12 cellular contexts compared by ENCODE assay signal in genomic region chr1:192489046-192489445, GRCh38.
DNase-seq lines count a peak whose midpoint lies in the region; ATAC-seq and TF ChIP-seq lines count a peak whose summit lies in the region.
"Had no signal": no experiment of that assay in that cellular context is flagged by ENCODE, and none has a peak within 500 bp of the region (broad histone marks: within the 10 kb centered on the region; RNA-seq: fewer than 3 reads in every experiment).

No MANE protein-coding gene starts in this region.

- H3K4me1 ChIP-seq in muscle layer of duodenum (ENCODE audit: control insufficient read depth in 1 of 2, insufficient read depth in 2 of 2, low read length in 2 of 2), result peaks cover 0 to 13% of the 10 kb centered on the region in 2 donors
- H3K4me1 ChIP-seq: spleen had no signal

- H3K4me3 ChIP-seq in HFF-Myc (replicated peaks; ENCODE audit: low read depth, low read length) (no peak overlapping the region), brain microvascular endothelial cell (ENCODE audit: low read depth, low read length) (no peak overlapping the region), muscle layer of duodenum (ENCODE audit: low read depth in 1 of 2, low read length in 2 of 2) (peak overlapping the region in 1 of 2 donors; percentile 11)
- H3K4me3 ChIP-seq: spleen had no signal

- H3K4me3 Mint-ChIP-seq in stimulated activated naive CD8-positive, alpha-beta T cell treated with anti-CD3 and anti-CD28 coated beads, Interleukin-15, amount 100 ng/mL, for 72 hours, result no peak overlapping the region
- H3K4me3 Mint-ChIP-seq: activated naive CD4-positive, alpha-beta T cell treated with anti-CD3 and anti-CD28 coated beads, Interleukin-2, amount 50 U/mL, for 24 hours had no signal

- H3K27ac ChIP-seq in 22Rv1 (peak overlapping the region; percentile 65), brain microvascular endothelial cell (peak overlapping the region; percentile 45), muscle layer of duodenum (ENCODE audit: low read length) (peak overlapping the region; percentile 86)
- H3K27ac ChIP-seq: spleen had no signal

- no peaks in the 10 kb centered on the region for H3K9me3 Mint-ChIP-seq in stimulated activated naive CD8-positive, alpha-beta T cell treated with anti-CD3 and anti-CD28 coated beads, Interleukin-15, amount 100 ng/mL, for 72 hours
- H3K9me3 Mint-ChIP-seq: activated naive CD4-positive, alpha-beta T cell treated with anti-CD3 and anti-CD28 coated beads, Interleukin-2, amount 50 U/mL, for 24 hours had no signal

- DNase-seq in HFF-Myc (ENCODE audit: extremely low read depth, low read depth) (peak; percentile 96), brain microvascular endothelial cell (no peak), NK-92 (lab: John Stamatoyannopoulos, UW; ENCODE audit: unreplicated experiment) (no peak), GM19240 (ENCODE audit: insufficient read length, low spot score) (no peak)
- no peak for DNase-seq in stimulated activated naive CD8-positive, alpha-beta T cell treated with anti-CD3 and anti-CD28 coated beads, Interleukin-15, amount 100 ng/mL, for 72 hours
- DNase-seq: H7, NCI-H526 treated with DMSO at 0.1 percent for 48 hours, spleen had no signal

- H3K27me3 ChIP-seq in brain microvascular endothelial cell (replicated peaks), result no peaks in the 10 kb centered on the region
- no peaks in the 10 kb centered on the region for H3K27me3 ChIP-seq in muscle layer of duodenum (ENCODE audit: low read depth, low read length)
- H3K27me3 ChIP-seq: spleen had no signal

- H3K9me3 ChIP-seq in muscle layer of duodenum (ENCODE audit: control insufficient read depth in 1 of 2, low read length in 2 of 2), result no peaks in the 10 kb centered on the region

- ATAC-seq in stimulated activated naive CD8-positive, alpha-beta T cell treated with anti-CD3 and anti-CD28 coated beads, Interleukin-15, amount 100 ng/mL, for 72 hours, result no peak
- no peak for ATAC-seq in GM21381 (IDR thresholded peaks at IDR 0.05; ENCODE audit: unreplicated experiment)

- no peaks in the 10 kb centered on the region for H3K27me3 Mint-ChIP-seq in stimulated activated naive CD8-positive, alpha-beta T cell treated with anti-CD3 and anti-CD28 coated beads, Interleukin-15, amount 100 ng/mL, for 72 hours
- H3K27me3 Mint-ChIP-seq: activated naive CD4-positive, alpha-beta T cell treated with anti-CD3 and anti-CD28 coated beads, Interleukin-2, amount 50 U/mL, for 24 hours had no signal

- in situ Hi-C loops in brain microvascular endothelial cell (cut with HindIII; ENCODE audit: low pct_ligation_motif_present, low sequenced_read_pairs), result no loop called here

- no peaks in the 10 kb centered on the region for H3K4me1 Mint-ChIP-seq in stimulated activated naive CD8-positive, alpha-beta T cell treated with anti-CD3 and anti-CD28 coated beads, Interleukin-15, amount 100 ng/mL, for 72 hours

- no peak overlapping the region for H3K27ac Mint-ChIP-seq in stimulated activated naive CD8-positive, alpha-beta T cell treated with anti-CD3 and anti-CD28 coated beads, Interleukin-15, amount 100 ng/mL, for 72 hours

- H3K36me3 ChIP-seq in brain microvascular endothelial cell (replicated peaks) (no peaks in the 10 kb centered on the region), muscle layer of duodenum (ENCODE audit: control insufficient read depth in 1 of 2, insufficient read depth in 2 of 2, low read length in 2 of 2) (no peaks in the 10 kb centered on the region)
- H3K36me3 ChIP-seq: spleen had no signal

- TF ChIP-seq CTCF in 22Rv1 (IDR thresholded peaks at IDR 0.05), result no peak
- no peak for TF ChIP-seq CTCF in HFF-Myc (IDR thresholded peaks at IDR 0.05; ENCODE audit: low read depth, low read length, missing control alignments)
- no peak for TF ChIP-seq CTCF in brain microvascular endothelial cell (IDR thresholded peaks at IDR 0.05; ENCODE audit: low read depth, low read length, missing control alignments)
